ENCODE assay signal across 12 cellular contexts in genomic region chr9:71552480-71552879, GRCh38.
DNase-seq lines count a peak whose midpoint lies in the region; ATAC-seq and TF ChIP-seq lines count a peak whose summit lies in the region.
"Had no signal": no experiment of that assay in that cellular context is flagged by ENCODE, and none has a peak within 500 bp of the region (broad histone marks: within the 10 kb centered on the region; RNA-seq: fewer than 3 reads in every experiment).

No MANE protein-coding gene starts in this region.

- H3K4me3 ChIP-seq in body of pancreas = no peak overlapping the region

- no peaks in the 10 kb centered on the region for H3K36me3 ChIP-seq in body of pancreas (replicated peaks in 1 of 2; ENCODE audit: insufficient read depth in 1 of 2, low read depth in 2 of 2)

- H3K9me3 Mint-ChIP-seq in nephron = no peaks in the 10 kb centered on the region
- H3K9me3 Mint-ChIP-seq: effector memory CD8-positive, alpha-beta T cell had no signal

- H3K4me3 Mint-ChIP-seq in nephron = peak overlapping the region; percentile 1 to 41 (median 14)
- H3K4me3 Mint-ChIP-seq: effector memory CD8-positive, alpha-beta T cell had no signal

- ATAC-seq in body of pancreas (peak; percentile 24), HG02678 (IDR thresholded peaks at IDR 0.05; ENCODE audit: unreplicated experiment) (no peak)
- ATAC-seq: effector memory CD8-positive, alpha-beta T cell had no signal

- no peak for TF ChIP-seq POLR2A in body of pancreas (IDR thresholded peaks at IDR 0.05)

- no peak for TF ChIP-seq CTCF in body of pancreas (IDR thresholded peaks at IDR 0.05)
- TF ChIP-seq CTCF in nephron (IDR thresholded peaks at IDR 0.05; ENCODE audit: unreplicated experiment in 3 of 3) = no peak
- TF ChIP-seq CTCF in GM20000 (IDR thresholded peaks at IDR 0.05; ENCODE audit: extremely low read depth, missing control alignments) = no peak

- no peak overlapping the region for H3K27ac ChIP-seq in body of pancreas

- no peaks in the 10 kb centered on the region for H3K9me3 ChIP-seq in body of pancreas

- H3K36me3 Mint-ChIP-seq in nephron (ENCODE audit: low read depth) = no peaks in the 10 kb centered on the region

- DNase-seq in ELF-1 (ENCODE audit: low read depth, low spot score) (peak; percentile 58), NCI-H2107 treated with DMSO at 0.1 percent for 48 hours (lab: John Stamatoyannopoulos, UW; ENCODE audit: unreplicated experiment) (peak; percentile 46), body of pancreas (peak in 3 of 4 donors; percentile 12 to 38 (median 13)), head of caudate nucleus (no peak), GM20000 (ENCODE audit: low spot score) (no peak), NK-92 (lab: John Stamatoyannopoulos, UW; ENCODE audit: unreplicated experiment) (no peak)
- DNase-seq: DMS79 treated with DMSO at 0.1 percent for 48 hours; effector memory CD8-positive, alpha-beta T cell; foreskin fibroblast; stimulated activated CD4-positive, alpha-beta T cell treated with anti-CD3 and anti-CD28 coated beads, Interleukin-2, amount 100 ng/mL, for 24 hours had no signal

- H3K4me1 Mint-ChIP-seq in nephron = peaks cover 6% of the 10 kb centered on the region

- intact Hi-C loops in body of pancreas (cut with DNase I) (no loop called here), head of caudate nucleus (cut with DNase I) (no loop called here)

- 8 to 13% methylated on average over 7 of the region's 7 CpGs for WGBS in body of pancreas, 2 donors

- peak overlapping the region in 2 of 3 experiments; percentile 3 to 21 for H3K27ac Mint-ChIP-seq in nephron
- H3K27ac Mint-ChIP-seq: effector memory CD8-positive, alpha-beta T cell had no signal

- H3K4me1 ChIP-seq in body of pancreas = peaks cover 5% of the 10 kb centered on the region

- H3K27me3 Mint-ChIP-seq in nephron (ENCODE audit: low read depth) = no peaks in the 10 kb centered on the region

- H3K27me3 ChIP-seq in body of pancreas = no peaks in the 10 kb centered on the region

Comparison
In these comparisons a context has a peak if more than half of its experiments do, and no peak if none do; other contexts are left out.
1. DNase-seq: peak in ELF-1 (single experiment), NCI-H2107 treated with DMSO at 0.1 percent for 48 hours (single experiment) and body of pancreas (3 of 4); none in head of caudate nucleus (0 of 42), GM20000 (single experiment) and NK-92 (single experiment).